22 cellular contexts compared by ENCODE assay signal in the genomic region with DNA sequence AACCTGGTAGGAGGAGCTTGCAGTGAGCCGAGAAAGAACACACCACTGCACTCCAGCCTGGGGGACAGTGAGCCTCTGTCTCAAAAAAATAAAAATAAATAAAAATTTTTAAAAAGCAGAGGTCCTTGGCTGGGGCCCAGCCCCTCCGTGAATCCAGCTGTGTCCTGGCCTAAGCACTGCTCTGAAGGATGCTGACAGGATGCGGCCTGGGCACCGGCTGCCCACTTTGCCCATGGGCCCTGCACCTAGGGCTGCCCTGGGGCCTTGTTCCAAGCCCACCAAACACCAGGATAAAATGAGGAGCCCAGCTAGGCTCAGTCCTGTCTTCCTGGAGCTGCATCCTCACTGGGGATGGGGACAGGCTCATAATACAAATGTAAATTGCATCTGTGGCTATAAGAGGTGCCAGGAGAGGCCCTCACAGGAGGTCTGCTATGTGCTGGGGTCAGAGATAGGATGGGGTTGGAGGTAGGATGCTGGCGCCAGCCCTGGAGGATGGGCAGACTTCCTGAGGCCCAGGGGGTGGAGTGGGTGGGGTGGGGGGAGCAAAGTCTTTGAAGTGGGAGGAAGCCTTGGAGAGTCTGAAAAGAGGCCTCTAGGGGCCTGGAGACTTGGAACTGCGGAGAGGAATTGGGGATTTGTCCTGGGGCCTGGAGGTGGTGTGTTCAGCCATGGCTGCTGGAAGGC. TPM values are rescaled to one million over a fixed set of nuclear protein-coding genes. Genes with fewer than 3 reads are reported as not detected.
"Had no signal": no experiment of that assay in that cellular context is flagged by ENCODE, and none has a peak within 500 bp of the region (broad histone marks: within the 10 kb centered on the region; RNA-seq: fewer than 3 reads in every experiment).

No MANE protein-coding gene starts in this region.

- H3K9me3 Mint-ChIP-seq: activated CD4-positive, alpha-beta memory T cell treated with anti-CD3 and anti-CD28 coated beads, Interleukin-2, amount 10 ng/mL, durations not matched to agents 7 days and 5 days; activated naive CD4-positive, alpha-beta T cell treated with anti-CD3 and anti-CD28 coated beads, Interleukin-2, amount 10 ng/mL, durations not matched to agents 7 days and 5 days; activated T-cell treated with anti-CD3 and anti-CD28 coated beads, Interleukin-2, amount 50 U/mL, for 72 hours; dendritic cell treated with granulocyte-macrophage colony-stimulating factor and Interleukin-4, amounts not matched to agents 40 ng/mL and 50 ng/mL, for 4 days had no signal

- H3K27ac Mint-ChIP-seq: activated CD4-positive, alpha-beta memory T cell treated with anti-CD3 and anti-CD28 coated beads, Interleukin-2, amount 10 ng/mL, durations not matched to agents 7 days and 5 days; activated naive CD4-positive, alpha-beta T cell treated with anti-CD3 and anti-CD28 coated beads, Interleukin-2, amount 10 ng/mL, durations not matched to agents 7 days and 5 days; activated T-cell treated with anti-CD3 and anti-CD28 coated beads, Interleukin-2, amount 50 U/mL, for 72 hours; dendritic cell treated with granulocyte-macrophage colony-stimulating factor and Interleukin-4, amounts not matched to agents 40 ng/mL and 50 ng/mL, for 4 days; progenitor cell of endocrine pancreas; T-helper 17 cell had no signal

- H3K36me3 Mint-ChIP-seq: activated naive CD4-positive, alpha-beta T cell treated with anti-CD3 and anti-CD28 coated beads, Interleukin-2, amount 10 ng/mL, durations not matched to agents 7 days and 5 days had no signal

- H3K9me3 ChIP-seq: upper lobe of left lung had no signal

- DNase-seq: activated CD4-positive, alpha-beta memory T cell treated with anti-CD3 and anti-CD28 coated beads, Interleukin-2, amount 10 ng/mL, durations not matched to agents 7 days and 5 days; activated CD4-positive, alpha-beta T cell treated with anti-CD3 and anti-CD28 coated beads for 4 hours; activated CD4-positive, CD25-positive, alpha-beta regulatory T cell; activated effector memory CD4-positive, alpha-beta T cell treated with anti-CD3 and anti-CD28 coated beads, Interleukin-2, amount 50 U/mL, for 16 hours; activated naive CD4-positive, alpha-beta T cell treated with anti-CD3 and anti-CD28 coated beads, Interleukin-2, amount 10 ng/mL, durations not matched to agents 7 days and 5 days; activated T-cell treated with anti-CD3 and anti-CD28 coated beads, Interleukin-2, amount 50 U/mL, for 72 hours; amygdala; effector CD4-positive, alpha-beta T cell; foreskin keratinocyte; left cardiac atrium; retina; stimulated activated CD4-positive, alpha-beta T cell treated with anti-CD3 and anti-CD28 coated beads, Interleukin-12 subunit alpha, Interleukin-12 subunit beta, amount 100 ng/mL, for 4 hours; stimulated activated CD4-positive, alpha-beta T cell treated with anti-CD3 and anti-CD28 coated beads, Interleukin-4, amount 100 ng/mL, for 4 hours; stimulated activated naive CD8-positive, alpha-beta T cell treated with anti-CD3 and anti-CD28 coated beads, Interleukin-15, Interleukin-2, amounts not matched to agents 100 U/mL and 50 U/mL, for 24 hours; SW 1271; T-helper 17 cell; upper lobe of left lung had no signal

- H3K4me1 Mint-ChIP-seq: activated CD4-positive, alpha-beta memory T cell treated with anti-CD3 and anti-CD28 coated beads, Interleukin-2, amount 10 ng/mL, durations not matched to agents 7 days and 5 days; activated naive CD4-positive, alpha-beta T cell treated with anti-CD3 and anti-CD28 coated beads, Interleukin-2, amount 10 ng/mL, durations not matched to agents 7 days and 5 days had no signal

- H3K4me3 Mint-ChIP-seq: activated CD4-positive, alpha-beta memory T cell treated with anti-CD3 and anti-CD28 coated beads, Interleukin-2, amount 10 ng/mL, durations not matched to agents 7 days and 5 days; activated naive CD4-positive, alpha-beta T cell treated with anti-CD3 and anti-CD28 coated beads, Interleukin-2, amount 10 ng/mL, durations not matched to agents 7 days and 5 days; activated T-cell treated with anti-CD3 and anti-CD28 coated beads, Interleukin-2, amount 50 U/mL, for 72 hours; dendritic cell treated with granulocyte-macrophage colony-stimulating factor and Interleukin-4, amounts not matched to agents 40 ng/mL and 50 ng/mL, for 4 days; T-helper 17 cell had no signal

- ATAC-seq: activated T-cell treated with anti-CD3 and anti-CD28 coated beads, Interleukin-2, amount 50 U/mL, for 72 hours; foreskin keratinocyte; stimulated activated naive CD8-positive, alpha-beta T cell treated with anti-CD3 and anti-CD28 coated beads, Interleukin-15, Interleukin-2, amounts not matched to agents 100 U/mL and 50 U/mL, for 24 hours; T-helper 17 cell had no signal

- H3K4me3 ChIP-seq: upper lobe of left lung had no signal

- H3K27me3 Mint-ChIP-seq: activated CD4-positive, alpha-beta memory T cell treated with anti-CD3 and anti-CD28 coated beads, Interleukin-2, amount 10 ng/mL, durations not matched to agents 7 days and 5 days had no signal

- H3K27me3 ChIP-seq: upper lobe of left lung had no signal

- H3K27ac ChIP-seq: foreskin keratinocyte, upper lobe of left lung had no signal

- H3K4me1 ChIP-seq: foreskin keratinocyte had no signal

RNA-seq across cellular contexts. Expression of a gene that starts 6.2 kb away (rescaled TPM):
- total RNA-seq: activated CD4-positive, alpha-beta memory T cell treated with anti-CD3 and anti-CD28 coated beads, Interleukin-2, amount 10 ng/mL, durations not matched to agents 7 days and 5 days; activated T-cell treated with anti-CD3 and anti-CD28 coated beads, Interleukin-2, amount 50 U/mL, for 72 hours; bronchial epithelial cell; foreskin keratinocyte; mononuclear cell; osteoblast; progenitor cell of endocrine pancreas; T-helper 17 cell had no signal
